In the genomic region with DNA sequence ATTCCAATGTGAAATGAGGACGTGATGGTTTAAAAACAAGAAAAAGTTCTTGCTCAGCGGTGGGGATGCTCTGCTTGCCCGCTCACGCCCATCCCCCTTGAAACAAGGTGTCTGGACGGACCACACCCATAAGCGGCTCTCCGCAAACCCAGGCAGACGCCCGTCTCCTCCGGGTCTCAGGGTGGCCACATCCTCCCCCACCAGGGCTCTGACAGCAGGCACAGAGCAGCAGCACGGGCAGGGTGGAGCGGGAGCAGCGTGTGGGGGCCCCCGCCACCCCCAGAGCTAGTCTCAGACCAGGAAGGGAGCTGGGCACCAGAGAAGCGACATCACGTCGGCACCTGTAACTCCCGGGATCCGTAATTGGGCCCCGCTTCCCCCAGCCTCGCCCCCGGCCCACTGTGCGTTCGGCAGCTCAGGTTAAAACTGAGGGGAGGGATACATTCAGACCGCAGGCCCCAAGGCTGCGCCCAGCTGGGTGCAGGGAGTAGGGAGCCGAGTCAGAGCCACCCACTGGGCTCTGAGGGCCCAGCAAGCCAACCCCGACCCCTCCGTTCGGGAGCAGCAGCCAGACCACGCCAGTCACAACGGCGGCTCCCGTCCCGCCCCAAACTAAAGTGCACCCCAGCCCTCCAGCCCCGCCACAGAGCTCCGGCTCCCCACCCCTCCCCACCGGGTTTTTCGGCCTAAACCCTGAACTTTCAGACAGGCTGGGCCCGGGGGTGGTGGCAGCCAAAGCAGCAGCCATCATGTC, we compare ENCODE assay signal across 10 cellular contexts. TPM values are rescaled to one million over a fixed set of nuclear protein-coding genes. Genes with fewer than 3 reads are reported as not detected.
DNase-seq lines count a peak whose midpoint lies in the region; ATAC-seq lines count a peak whose summit lies in the region.
"Had no signal": no experiment of that assay in that cellular context is flagged by ENCODE, and none has a peak within 500 bp of the region (broad histone marks: within the 10 kb centered on the region; RNA-seq: fewer than 3 reads in every experiment).

No MANE protein-coding gene starts in this region.

- intact Hi-C loops in Right ventricle myocardium superior (cut with DNase I) (no loop called here), Right ventricle myocardium inferior (cut with DNase I) (loop anchor here (10.0 kb wide), 2 partner anchors 175 to 205 kb away; a partner anchor contains a TSS)

- no peak overlapping the region for H3K4me3 Mint-ChIP-seq in activated T-helper 17 cell treated with anti-CD3 and anti-CD28 coated beads, Interleukin-2, amount 50 U/mL, for 72 hours

- DNase-seq in Right ventricle myocardium superior = peak; percentile 40
- no peak for DNase-seq in Right ventricle myocardium inferior (ENCODE audit: missing footprints)
- peak; percentile 51 for DNase-seq in left lobe of liver (ENCODE audit: low spot score)
- no peak for DNase-seq in NCI-H2227 treated with DMSO at 0.1 percent for 48 hours (lab: John Stamatoyannopoulos, UW)
- no peak for DNase-seq in activated CD4-positive, CD25-positive, alpha-beta regulatory T cell treated with anti-CD3 and anti-CD28 coated beads, Interleukin-2, amount 50 U/mL, for 72 hours
- DNase-seq: DMS153; stimulated activated CD4-positive, alpha-beta T cell treated with anti-CD3 and anti-CD28 coated beads, Interleukin-4, amount 100 ng/mL, for 24 hours had no signal

- peaks cover 20% of the 10 kb centered on the region for H3K36me3 Mint-ChIP-seq in activated T-helper 17 cell treated with anti-CD3 and anti-CD28 coated beads, Interleukin-2, amount 50 U/mL, for 72 hours (ENCODE audit: low read depth)

- no peaks in the 10 kb centered on the region for H3K9me3 Mint-ChIP-seq in activated T-helper 17 cell treated with anti-CD3 and anti-CD28 coated beads, Interleukin-2, amount 50 U/mL, for 72 hours

- peaks cover 8% of the 10 kb centered on the region for H3K4me1 Mint-ChIP-seq in activated T-helper 17 cell treated with anti-CD3 and anti-CD28 coated beads, Interleukin-2, amount 50 U/mL, for 72 hours

- H3K27me3 Mint-ChIP-seq in activated T-helper 17 cell treated with anti-CD3 and anti-CD28 coated beads, Interleukin-2, amount 50 U/mL, for 72 hours = no peaks in the 10 kb centered on the region

- peak; percentile 2 for ATAC-seq in Right ventricle myocardium superior (ENCODE audit: poor library complexity)
- ATAC-seq in Right ventricle myocardium inferior = no peak
- peak; percentile 25 for ATAC-seq in activated T-helper 17 cell treated with anti-CD3 and anti-CD28 coated beads, Interleukin-2, amount 50 U/mL, for 72 hours (replicated peaks)
- peak; percentile 10 for ATAC-seq in left lobe of liver
- ATAC-seq in HG02610 (IDR thresholded peaks at IDR 0.05; ENCODE audit: unreplicated experiment) = no peak
- no peak for ATAC-seq in GM18867 (IDR thresholded peaks at IDR 0.05; ENCODE audit: unreplicated experiment)

- H3K27ac Mint-ChIP-seq in activated T-helper 17 cell treated with anti-CD3 and anti-CD28 coated beads, Interleukin-2, amount 50 U/mL, for 72 hours = peak overlapping the region; percentile 61

RNA-seq across cellular contexts. Expression of a gene that starts 22.0 kb away (rescaled TPM):
- total RNA-seq in Right ventricle myocardium superior (175 TPM), Right ventricle myocardium inferior (180 TPM), left lobe of liver (194 TPM)
- total RNA-seq in activated T-helper 17 cell treated with anti-CD3 and anti-CD28 coated beads, Interleukin-2, amount 50 U/mL, for 72 hours = 100 to 1,000 TPM in 1 of 2 donors, 10 to 100 TPM in 1; 49.5 to 122 TPM

RNA-seq across cellular contexts. Expression of a gene that starts 59.9 kb away (rescaled TPM):
- total RNA-seq in Right ventricle myocardium superior = 0.11 TPM
- total RNA-seq in Right ventricle myocardium inferior = 0.16 TPM
- under 1 TPM in 1 of 2 donors, not detected in 1; 0.11 TPM for total RNA-seq in activated T-helper 17 cell treated with anti-CD3 and anti-CD28 coated beads, Interleukin-2, amount 50 U/mL, for 72 hours
- not detected for total RNA-seq in left lobe of liver

Comparison
In these comparisons a context has a peak if more than half of its experiments do, and no peak if none do; other contexts are left out.
1. ATAC-seq: peak in Right ventricle myocardium superior (single experiment), activated T-helper 17 cell treated with anti-CD3 and anti-CD28 coated beads, Interleukin-2, amount 50 U/mL, for 72 hours (single experiment) and left lobe of liver (single experiment); none in Right ventricle myocardium inferior (single experiment), HG02610 (single experiment) and GM18867 (single experiment).
2. DNase-seq: peak in Right ventricle myocardium superior (single experiment) and left lobe of liver (single experiment); none in Right ventricle myocardium inferior (single experiment), NCI-H2227 treated with DMSO at 0.1 percent for 48 hours (single experiment) and activated CD4-positive, CD25-positive, alpha-beta regulatory T cell treated with anti-CD3 and anti-CD28 coated beads, Interleukin-2, amount 50 U/mL, for 72 hours (single experiment).